In the genomic region with DNA sequence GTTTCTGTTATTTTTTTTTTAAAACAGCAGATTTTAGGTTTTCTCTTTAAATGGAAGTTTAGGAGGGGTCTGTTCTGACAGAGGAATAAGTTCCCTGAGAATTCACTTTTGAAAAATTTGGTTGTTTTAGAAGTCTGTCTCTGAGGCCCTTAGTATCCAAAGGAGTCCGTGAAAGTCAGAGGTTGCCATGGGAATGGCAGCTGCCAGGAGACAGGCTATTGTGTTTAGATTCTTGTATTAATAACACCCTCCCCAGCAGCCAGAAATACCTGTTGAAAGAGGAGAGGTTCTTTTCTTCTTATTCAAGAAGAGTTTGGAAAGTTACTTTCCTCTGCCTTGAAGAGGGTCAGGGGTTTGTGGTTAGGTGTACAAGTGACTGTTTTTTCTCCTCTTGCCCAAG, we compare ENCODE assay signal across 26 cellular contexts. TPM values are rescaled to one million over a fixed set of nuclear protein-coding genes. Genes with fewer than 3 reads are reported as not detected.
A peak's percentile ranks its signal among the peaks of the same experiment; 100 is the strongest.
DNase-seq lines count a peak whose midpoint lies in the region; ATAC-seq and TF ChIP-seq lines count a peak whose summit lies in the region.
"Had no signal": no experiment of that assay in that cellular context is flagged by ENCODE, and none has a peak within 500 bp of the region (broad histone marks: within the 10 kb centered on the region; RNA-seq: fewer than 3 reads in every experiment).

No MANE protein-coding gene starts in this region.

- H3K4me3 ChIP-seq in esophagus muscularis mucosa (no peak overlapping the region), suprapubic skin (no peak overlapping the region)
- H3K4me3 ChIP-seq: coronary artery, GM23248, right atrium auricular region, SK-N-MC, spleen, upper lobe of left lung had no signal

- no peak for TF ChIP-seq POLR2A in esophagus muscularis mucosa (IDR thresholded peaks at IDR 0.05; ENCODE audit: low read depth)
- no peak for TF ChIP-seq POLR2A in suprapubic skin (IDR thresholded peaks at IDR 0.05)

- no peaks in the 10 kb centered on the region for H3K36me3 ChIP-seq in esophagus muscularis mucosa
- H3K36me3 ChIP-seq in suprapubic skin = no peaks in the 10 kb centered on the region
- H3K36me3 ChIP-seq: right atrium auricular region, spleen, upper lobe of left lung had no signal

- intact Hi-C loops in esophagus muscularis mucosa (cut with DNase I) = no loop called here

- H3K9me3 ChIP-seq in esophagus muscularis mucosa (no peaks in the 10 kb centered on the region), suprapubic skin (no peaks in the 10 kb centered on the region)
- H3K9me3 ChIP-seq: right atrium auricular region, spleen, upper lobe of left lung had no signal

- DNase-seq in COR-L47 (lab: John Stamatoyannopoulos, UW) (peak; percentile 55), DMS79 treated with DMSO at 0.1 percent for 48 hours (lab: John Stamatoyannopoulos, UW) (peak; percentile 45), NCI-H2196 treated with DMSO at 0.1 percent for 48 hours (lab: John Stamatoyannopoulos, UW; ENCODE audit: unreplicated experiment) (peak; percentile 29), left kidney (ENCODE audit: low read depth, low spot score) (peak; percentile 71), esophagus muscularis mucosa (ENCODE audit: extremely low spot score) (no peak), suprapubic skin (ENCODE audit: low spot score in 2 of 2) (no peak)
- DNase-seq: activated CD4-positive, CD25-positive, alpha-beta regulatory T cell treated with anti-CD3 and anti-CD28 coated beads, Interleukin-2, amount 50 U/mL, for 72 hours; activated CD8-positive, alpha-beta T cell treated with anti-CD3 and anti-CD28 coated beads for 36 hours; effector memory CD4-positive, alpha-beta T cell; GM23248; kidney glomerular epithelial cell; NCI-H1930; NCI-H526 treated with DMSO at 0.1 percent for 48 hours; spleen; T-helper 2 cell; upper lobe of left lung had no signal

- H3K27me3 ChIP-seq in esophagus muscularis mucosa (no peaks in the 10 kb centered on the region), suprapubic skin (no peaks in the 10 kb centered on the region)
- H3K27me3 ChIP-seq: right atrium auricular region, upper lobe of left lung had no signal

- no peak overlapping the region for H3K27ac ChIP-seq in esophagus muscularis mucosa (replicated peaks in 1 of 4)
- H3K27ac ChIP-seq in suprapubic skin = no peak overlapping the region
- H3K27ac ChIP-seq: C4-2B, GM23248, right atrium auricular region, SK-N-MC, spleen, upper lobe of left lung had no signal

- H3K4me1 ChIP-seq in esophagus muscularis mucosa = peaks cover 24 to 47% (median 37%) of the 10 kb centered on the region in 4 donors
- H3K4me1 ChIP-seq in suprapubic skin = peaks cover 9% of the 10 kb centered on the region
- H3K4me1 ChIP-seq: spleen, upper lobe of left lung had no signal

- ATAC-seq in GM21528 (IDR thresholded peaks at IDR 0.05; ENCODE audit: low FRiP score, unreplicated experiment) = no peak
- ATAC-seq: activated CD8-positive, alpha-beta T cell treated with anti-CD3 and anti-CD28 coated beads for 36 hours had no signal

- WGBS in esophagus muscularis mucosa = 56% methylated on average over 1 of the region's 1 CpG
- WGBS in suprapubic skin = 70% methylated on average over 1 of the region's 1 CpG

- TF ChIP-seq EP300 in esophagus muscularis mucosa (IDR thresholded peaks at IDR 0.05) = no peak
- no peak for TF ChIP-seq EP300 in suprapubic skin (IDR thresholded peaks at IDR 0.05)

- no peak for TF ChIP-seq CTCF in esophagus muscularis mucosa (IDR thresholded peaks at IDR 0.05)
- no peak for TF ChIP-seq CTCF in suprapubic skin (IDR thresholded peaks at IDR 0.05)

RNA-seq across cellular contexts. Expression of a gene that starts 29.5 kb away (rescaled TPM):
- not detected for total RNA-seq in esophagus muscularis mucosa
- not detected for total RNA-seq in suprapubic skin
- total RNA-seq: activated CD8-positive, alpha-beta T cell treated with anti-CD3 and anti-CD28 coated beads for 36 hours; activated T-helper 2 cell treated with anti-CD3 and anti-CD28 coated beads, Interferon-gamma antibody, Interleukin-2, Interleukin-4, amounts not matched to agents 10 μg/mL and 5 μg/mL and 100 μg/mL, durations not matched to agents 14 hours and 24 hours and 36 hours; fibroblast of villous mesenchyme; GM23248; lung microvascular endothelial cell; mucosa of gallbladder; OCI-LY7; right atrium auricular region; spleen; upper lobe of left lung had no signal

Comparison
In these comparisons a context has a peak if more than half of its experiments do, and no peak if none do; other contexts are left out.
1. DNase-seq: peak in COR-L47 (single experiment), DMS79 treated with DMSO at 0.1 percent for 48 hours (single experiment), NCI-H2196 treated with DMSO at 0.1 percent for 48 hours (single experiment) and left kidney (single experiment); none in esophagus muscularis mucosa (single experiment) and suprapubic skin (0 of 2).